ENCODE assay signal across 18 cellular contexts in genomic region chr19:18529782-18530181, GRCh38. TPM values are rescaled to one million over a fixed set of nuclear protein-coding genes. Genes with fewer than 3 reads are reported as not detected.
DNase-seq lines count a peak whose midpoint lies in the region; FAIRE-seq and TF ChIP-seq lines count a peak whose summit lies in the region.
"Had no signal": no experiment of that assay in that cellular context is flagged by ENCODE, and none has a peak within 500 bp of the region (broad histone marks: within the 10 kb centered on the region; RNA-seq: fewer than 3 reads in every experiment).

No MANE protein-coding gene starts in this region.

- H2BK15ac ChIP-seq in mesenchymal stem cell (ENCODE audit: low read depth, poor library complexity, severe bottlenecking) = no peak overlapping the region

- H2BK5ac ChIP-seq in mesenchymal stem cell (ENCODE audit: low read depth, low read length, poor library complexity, severe bottlenecking) = no peak overlapping the region

- DNase-seq in D721Med (ENCODE audit: insufficient read length, low spot score) (peak; percentile 13), GM03348 (ENCODE audit: low spot score) (peak; percentile 20), RWPE1 (ENCODE audit: low spot score) (no peak), mesenchymal stem cell (no peak), SK-N-DZ (ENCODE audit: low spot score) (no peak), hypothalamus (lab: John Stamatoyannopoulos, UW) (no peak), dermis blood vessel endothelial cell (no peak)
- DNase-seq: CD8-positive, alpha-beta memory T cell; effector CD8-positive, alpha-beta T cell; midbrain; NCI-H1417 treated with DMSO at 0.1 percent for 48 hours; nephron progenitor cell; PC-9; stimulated activated CD4-positive, alpha-beta T cell treated with anti-CD3 and anti-CD28 coated beads, Interleukin-1b, Interleukin-23, amount 100 ng/mL, for 48 hours; stimulated activated naive CD4-positive, alpha-beta T cell had no signal

- no peak overlapping the region for H2AK5ac ChIP-seq in mesenchymal stem cell (ENCODE audit: low read length, severe bottlenecking)

- no peak overlapping the region for H3K14ac ChIP-seq in mesenchymal stem cell (ENCODE audit: low read length in 2 of 2)

- H2BK120ac ChIP-seq in mesenchymal stem cell (ENCODE audit: low read depth, low read length) = no peak overlapping the region

- POLR2A ChIA-PET in RWPE1 (lab: Yijun Ruan, JAX; ENCODE audit: low non-redundant PET) = interaction anchor here (0.5 kb wide), 1 partner anchor 227 kb away, joined by 4 read pairs; no protein-coding TSS in a partner anchor

- H4K91ac ChIP-seq in mesenchymal stem cell (ENCODE audit: low read length) = peak overlapping the region; percentile 48

- H3K18ac ChIP-seq in mesenchymal stem cell (ENCODE audit: low read depth in 1 of 2, low read length in 2 of 2) = no peak overlapping the region

- H3K9me3 ChIP-seq in mesenchymal stem cell (ENCODE audit: control insufficient read depth, low read length) = no peaks in the 10 kb centered on the region
- H3K9me3 ChIP-seq: prostate gland, thoracic aorta had no signal

- H3K4ac ChIP-seq in mesenchymal stem cell (ENCODE audit: low read depth in 1 of 2, low read length in 2 of 2) = peak overlapping the region in 1 of 2 experiments; percentile 54

- H3K9ac ChIP-seq in mesenchymal stem cell (ENCODE audit: low read length) = no peak overlapping the region

- H3K4me3 ChIP-seq in mesenchymal stem cell (ENCODE audit: insufficient read depth in 1 of 2, low read depth in 1 of 2, low read length in 2 of 2) = no peak overlapping the region
- H3K4me3 ChIP-seq: PC-9, prostate gland, thoracic aorta had no signal

- H4K8ac ChIP-seq in mesenchymal stem cell (ENCODE audit: low read length) = peak overlapping the region; percentile 49

- no peak overlapping the region for H3K4me2 ChIP-seq in mesenchymal stem cell (ENCODE audit: low read length, poor library complexity, severe bottlenecking)
- H3K4me2 ChIP-seq: PC-9 had no signal

- TF ChIP-seq CTCF in D721Med (IDR thresholded peaks at IDR 0.05; ENCODE audit: insufficient read depth, missing control alignments) (no peak), RWPE1 (conservative IDR thresholded peaks at IDR 0.05; ENCODE audit: low read depth) (no peak)

- H3K4me1 ChIP-seq in mesenchymal stem cell (ENCODE audit: control insufficient read depth, insufficient read depth, low read depth, low read length) = peaks cover 9% of the 10 kb centered on the region
- H3K4me1 ChIP-seq: prostate gland had no signal

- H2BK12ac ChIP-seq in mesenchymal stem cell (ENCODE audit: low read length in 2 of 2) = no peak overlapping the region

- CTCF ChIA-PET in RWPE1 (lab: Yijun Ruan, JAX) = interaction anchor here (0.6 kb wide), 1 partner anchor 492 kb away, joined by 5 read pairs; no protein-coding TSS in a partner anchor

- peaks cover 25 to 33% of the 10 kb centered on the region in 2 experiments for H3K36me3 ChIP-seq in mesenchymal stem cell (ENCODE audit: control insufficient read depth in 1 of 2, insufficient read depth in 2 of 2, low read depth in 1 of 2, low read length in 2 of 2)

- H2AFZ ChIP-seq in mesenchymal stem cell (ENCODE audit: low read depth, low read length) = no peak overlapping the region
- H2AFZ ChIP-seq: PC-9 had no signal

- WGBS in mesenchymal stem cell = 90% methylated on average over 7 of the region's 7 CpGs

- H3K23ac ChIP-seq in mesenchymal stem cell (ENCODE audit: low read length in 2 of 2) = no peak overlapping the region

- FAIRE-seq in D721Med (lab: Jason Lieb, UNC) = no peak
- FAIRE-seq: GM18507 had no signal

- H3K27ac ChIP-seq in RWPE1 (peak overlapping the region; percentile 48), mesenchymal stem cell (ENCODE audit: low read length, poor library complexity, severe bottlenecking) (no peak overlapping the region)
- H3K27ac ChIP-seq: PC-9, prostate gland, thoracic aorta had no signal

- no peaks in the 10 kb centered on the region for H3K27me3 ChIP-seq in mesenchymal stem cell (ENCODE audit: control insufficient read depth in 1 of 2, insufficient read depth in 1 of 2, low read length in 2 of 2)

- H3K79me1 ChIP-seq in mesenchymal stem cell (replicated peaks; ENCODE audit: low read length, poor library complexity, severe bottlenecking) = peaks cover 7% of the 10 kb centered on the region

RNA-seq across cellular contexts. Expression of gene ELL, which starts 7.9 kb away (rescaled TPM):
- 9.8 TPM for polyA plus RNA-seq in mesenchymal stem cell (2013, experiment 1 of 2)
- polyA plus RNA-seq in mesenchymal stem cell (2013, experiment 2 of 2) = 9.8 TPM
- 6.6 and 7.1 TPM in 2 replicates for polyA plus RNA-seq in SK-N-DZ (2014; cell fraction: cytosol; rRNA removed)
- polyA plus RNA-seq in SK-N-DZ (2014; cell fraction: nucleus; rRNA removed) = 8.1 and 9.4 TPM in 2 replicates
- total RNA-seq in dermis blood vessel endothelial cell = 12.3 and 14.8 TPM in 2 replicates

RNA-seq across cellular contexts. Expression of gene FKBP8, which starts 13.6 kb away (rescaled TPM):
- 175 TPM for polyA plus RNA-seq in mesenchymal stem cell (2013, experiment 1 of 2)
- 169 TPM for polyA plus RNA-seq in mesenchymal stem cell (2013, experiment 2 of 2)
- 250 and 297 TPM in 2 replicates for polyA plus RNA-seq in SK-N-DZ (2014; cell fraction: cytosol; rRNA removed)
- polyA plus RNA-seq in SK-N-DZ (2014; cell fraction: nucleus; rRNA removed) = 155 and 232 TPM in 2 replicates
- 216 and 253 TPM in 2 replicates for total RNA-seq in dermis blood vessel endothelial cell

RNA-seq across cellular contexts. Expression of gene KXD1, which starts 27.9 kb away (rescaled TPM):
- polyA plus RNA-seq in mesenchymal stem cell (2013, experiment 1 of 2) = 138 TPM
- polyA plus RNA-seq in mesenchymal stem cell (2013, experiment 2 of 2) = 134 TPM
- 89.4 and 109 TPM in 2 replicates for polyA plus RNA-seq in SK-N-DZ (2014; cell fraction: cytosol; rRNA removed)
- 75.4 and 103 TPM in 2 replicates for polyA plus RNA-seq in SK-N-DZ (2014; cell fraction: nucleus; rRNA removed)
- total RNA-seq in dermis blood vessel endothelial cell = 58.0 and 91.2 TPM in 2 replicates

RNA-seq across cellular contexts. Expression of gene UBA52, which starts 41.9 kb away (rescaled TPM):
- polyA plus RNA-seq in mesenchymal stem cell (2013, experiment 1 of 2) = 1,500 TPM
- polyA plus RNA-seq in mesenchymal stem cell (2013, experiment 2 of 2) = 1,505 TPM
- 826 and 902 TPM in 2 replicates for polyA plus RNA-seq in SK-N-DZ (2014; cell fraction: cytosol; rRNA removed)
- 558 and 639 TPM in 2 replicates for polyA plus RNA-seq in SK-N-DZ (2014; cell fraction: nucleus; rRNA removed)
- 755 and 1,061 TPM in 2 replicates for total RNA-seq in dermis blood vessel endothelial cell

RNA-seq across cellular contexts. Expression of gene REX1BD, which starts 58.8 kb away (rescaled TPM):
- polyA plus RNA-seq in mesenchymal stem cell (2013, experiment 1 of 2) = 64.9 TPM
- polyA plus RNA-seq in mesenchymal stem cell (2013, experiment 2 of 2) = 73.1 TPM
- polyA plus RNA-seq in SK-N-DZ (2014; cell fraction: cytosol; rRNA removed) = 112 and 138 TPM in 2 replicates
- polyA plus RNA-seq in SK-N-DZ (2014; cell fraction: nucleus; rRNA removed) = 476 and 597 TPM in 2 replicates
- total RNA-seq in dermis blood vessel endothelial cell = 75.5 and 91.2 TPM in 2 replicates

Comparison
In these comparisons a context has a peak if more than half of its experiments do, and no peak if none do; other contexts are left out.
1. DNase-seq: peak in D721Med (single experiment) and GM03348 (single experiment); none in RWPE1 (single experiment), mesenchymal stem cell (single experiment), SK-N-DZ (single experiment), hypothalamus (0 of 51) and dermis blood vessel endothelial cell (single experiment).